Comparison of ENCODE assay signal across 1 cellular context in genomic region chr7:36707465-36707864, GRCh38.
TF ChIP-seq lines count a peak whose summit lies in the region.

No MANE protein-coding gene starts in this region.

TF ChIP-seq in SK-N-SH, 30 proteins besides CTCF, POLR2A, EP300 and RAD21 (continued from another document):
- TF ChIP-seq, protein P1, sequence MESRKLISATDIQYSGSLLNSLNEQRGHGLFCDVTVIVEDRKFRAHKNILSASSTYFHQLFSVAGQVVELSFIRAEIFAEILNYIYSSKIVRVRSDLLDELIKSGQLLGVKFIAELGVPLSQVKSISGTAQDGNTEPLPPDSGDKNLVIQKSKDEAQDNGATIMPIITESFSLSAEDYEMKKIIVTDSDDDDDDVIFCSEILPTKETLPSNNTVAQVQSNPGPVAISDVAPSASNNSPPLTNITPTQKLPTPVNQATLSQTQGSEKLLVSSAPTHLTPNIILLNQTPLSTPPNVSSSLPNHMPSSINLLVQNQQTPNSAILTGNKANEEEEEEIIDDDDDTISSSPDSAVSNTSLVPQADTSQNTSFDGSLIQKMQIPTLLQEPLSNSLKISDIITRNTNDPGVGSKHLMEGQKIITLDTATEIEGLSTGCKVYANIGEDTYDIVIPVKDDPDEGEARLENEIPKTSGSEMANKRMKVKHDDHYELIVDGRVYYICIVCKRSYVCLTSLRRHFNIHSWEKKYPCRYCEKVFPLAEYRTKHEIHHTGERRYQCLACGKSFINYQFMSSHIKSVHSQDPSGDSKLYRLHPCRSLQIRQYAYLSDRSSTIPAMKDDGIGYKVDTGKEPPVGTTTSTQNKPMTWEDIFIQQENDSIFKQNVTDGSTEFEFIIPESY (IDR thresholded peaks at IDR 0.05; ENCODE audit: borderline replicate concordance, low read depth) = no peak
- no peak for TF ChIP-seq NFIC (IDR thresholded peaks at IDR 0.05; ENCODE audit: borderline replicate concordance)
